ENCODE assay signal across 8 cellular contexts in genomic region chr10:32957341-32958084, GRCh38. TPM values are rescaled to one million over a fixed set of nuclear protein-coding genes. Genes with fewer than 3 reads are reported as not detected.
DNase-seq lines count a peak whose midpoint lies in the region; ATAC-seq and TF ChIP-seq lines count a peak whose summit lies in the region.

No MANE protein-coding gene starts in this region.

- 0% methylated on average over 12 to 64 of the region's 87 CpGs for WGBS in body of pancreas, 2 donors

- H3K9me3 ChIP-seq in SK-N-MC (ENCODE audit: low read depth, low read length) (no peaks in the 10 kb centered on the region), body of pancreas (no peaks in the 10 kb centered on the region)

- no peaks in the 10 kb centered on the region for H3K36me3 ChIP-seq in SK-N-MC (ENCODE audit: insufficient read depth, low read length)
- no peaks in the 10 kb centered on the region for H3K36me3 ChIP-seq in body of pancreas (replicated peaks in 1 of 2; ENCODE audit: insufficient read depth in 1 of 2, low read depth in 2 of 2)

- H3K4me3 ChIP-seq in SK-N-MC (peak overlapping the region; percentile 82), body of pancreas (peak overlapping the region; percentile 51 to 53), skin epidermis (peak overlapping the region; percentile 89 to 95 (median 92))

- peak; percentile 63 for DNase-seq in NCI-H82 (lab: John Stamatoyannopoulos, UW)
- DNase-seq in NCI-H82 treated with DMSO at 0.1 percent for 48 hours (lab: John Stamatoyannopoulos, UW; ENCODE audit: unreplicated experiment) = no peak
- DNase-seq in SK-N-MC (ENCODE audit: low read depth, low spot score) = no peak
- peak; percentile 64 to 73 (median 66) for DNase-seq in body of pancreas
- peak; percentile 77 for DNase-seq in iPS-NIHi11 (ENCODE audit: low spot score)
- no peak for DNase-seq in LoVo (ENCODE audit: low spot score)

- H3K27ac ChIP-seq in SK-N-MC = peak overlapping the region; percentile 42
- H3K27ac ChIP-seq in body of pancreas = peak overlapping the region; percentile 88 to 100 (median 99)
- peak overlapping the region; percentile 90 to 100 (median 98) for H3K27ac ChIP-seq in skin epidermis

- ATAC-seq in HG03025 (IDR thresholded peaks at IDR 0.05; ENCODE audit: low FRiP score, unreplicated experiment) = peak; percentile 30
- ATAC-seq in body of pancreas = peak; percentile 36

- no peak for TF ChIP-seq CTCF in body of pancreas (IDR thresholded peaks at IDR 0.05)

- H3K27me3 ChIP-seq in body of pancreas = no peaks in the 10 kb centered on the region

- TF ChIP-seq POLR2A in body of pancreas (IDR thresholded peaks at IDR 0.05) = peak in 1 of 3 donors; percentile 10

- peak overlapping the region; percentile 81 for H3K9ac ChIP-seq in SK-N-MC (ENCODE audit: insufficient read length)

- intact Hi-C loops in body of pancreas (cut with DNase I) = no loop called here

- peaks cover 68% of the 10 kb centered on the region for H3K4me1 ChIP-seq in body of pancreas

RNA-seq across cellular contexts. Expression of gene ITGB1, which starts 0.5 kb away (rescaled TPM):
- total RNA-seq in body of pancreas = 100 to 1,000 TPM; 164 to 259 TPM

Comparison
In these comparisons a context has a peak if more than half of its experiments do, and no peak if none do; other contexts are left out.
1. DNase-seq: peak in NCI-H82 (single experiment), body of pancreas (4 of 4) and iPS-NIHi11 (single experiment); none in NCI-H82 treated with DMSO at 0.1 percent for 48 hours (single experiment), SK-N-MC (single experiment) and LoVo (single experiment).
2. H3K27ac ChIP-seq: peak in every context shown above with its lines; median percentile 99 in body of pancreas; 98 in skin epidermis; 42 in SK-N-MC.
3. Peak in every context shown above with its lines, with median percentiles within 50 percentile points of each other: H3K4me3 ChIP-seq.